ENCODE assay signal across 6 cellular contexts in the genomic region with DNA sequence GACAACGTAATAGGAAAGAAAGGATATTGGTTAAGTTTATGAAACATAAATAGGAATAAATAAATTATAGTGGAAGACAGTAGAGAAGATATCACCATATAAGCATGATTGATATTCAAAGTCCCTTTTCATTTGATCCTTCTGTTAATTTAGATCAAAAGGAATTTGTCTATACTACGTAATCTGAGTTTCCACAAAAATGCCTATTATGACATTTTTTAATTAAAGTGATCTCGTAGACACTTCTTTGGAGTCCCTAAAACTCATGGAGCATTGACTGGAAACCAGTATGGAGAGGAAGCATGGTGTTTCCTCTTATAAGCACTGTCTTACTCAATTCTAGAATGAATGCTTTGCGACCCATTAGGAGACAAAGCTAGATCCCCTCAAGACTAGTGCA.
"Had no signal": no experiment of that assay in that cellular context is flagged by ENCODE, and none has a peak within 500 bp of the region (broad histone marks: within the 10 kb centered on the region; RNA-seq: fewer than 3 reads in every experiment).

No MANE protein-coding gene starts in this region.

- H3K27ac ChIP-seq: HL-60 had no signal

- FAIRE-seq: HTR-8/SVneo, K562 had no signal

- H3K4me3 ChIP-seq: K562 had no signal

- DNase-seq: IMR-90, KBM-7, KG1 had no signal

- ATAC-seq: K562 had no signal
